ENCODE assay signal across 1 cellular context in genomic region chr20:62593616-62594015, GRCh38.
TF ChIP-seq lines count a peak whose summit lies in the region.

No MANE protein-coding gene starts in this region.

TF ChIP-seq in H1, 55 proteins besides CTCF, POLR2A, EP300 and RAD21 (continued from another document):
- TF ChIP-seq CHD7 (IDR thresholded peaks at IDR 0.05; ENCODE audit: insufficient replicate concordance, low read length) (no peak), ASH2L (IDR thresholded peaks at IDR 0.05; ENCODE audit: low read length) (no peak)
